ENCODE assay signal across 28 cellular contexts in genomic region chr6:12506211-12506610, GRCh38.
"Had no signal": no experiment of that assay in that cellular context is flagged by ENCODE, and none has a peak within 500 bp of the region (broad histone marks: within the 10 kb centered on the region; RNA-seq: fewer than 3 reads in every experiment).

No MANE protein-coding gene starts in this region.

- H3K27ac ChIP-seq: body of pancreas, cardiac muscle cell, colonic mucosa, esophagus muscularis mucosa, gastroesophageal sphincter, heart right ventricle had no signal

- FAIRE-seq: endometrium, endothelial cell of umbilical vein had no signal

- ATAC-seq: activated CD4-positive, alpha-beta T cell treated with anti-CD3 and anti-CD28 coated beads for 36 hours; activated T-cell treated with anti-CD3 and anti-CD28 coated beads, Interleukin-2, amount 50 U/mL, for 72 hours; body of pancreas; gastroesophageal sphincter; heart right ventricle had no signal

- DNase-seq: activated CD4-positive, alpha-beta memory T cell treated with anti-CD3 and anti-CD28 coated beads for 36 hours; activated CD4-positive, alpha-beta T cell treated with anti-CD3 and anti-CD28 coated beads for 36 hours; activated CD4-positive, alpha-beta T cell treated with anti-CD3 and anti-CD28 coated beads, Interleukin-2, amount 10 ng/mL, durations not matched to agents 24 days and 14 days; activated CD4-positive, CD25-positive, alpha-beta regulatory T cell; activated CD4-positive, CD25-positive, alpha-beta regulatory T cell treated with anti-CD3 and anti-CD28 coated beads, Interleukin-2, amount 50 U/mL, for 72 hours; activated CD8-positive, alpha-beta memory T cell treated with anti-CD3 and anti-CD28 coated beads, Interleukin-2, amount 50 U/mL, for 48 hours; activated gamma-delta T cell; activated naive CD4-positive, alpha-beta T cell treated with anti-CD3 and anti-CD28 coated beads, Interleukin-2, amount 50 U/mL, for 16 hours; activated naive CD4-positive, alpha-beta T cell treated with Interleukin-2 at 50 U/mL for 16 hours; activated T-cell treated with anti-CD3 and anti-CD28 coated beads for 4 hours; activated T-cell treated with anti-CD3 and anti-CD28 coated beads, Interleukin-2, amount 50 U/mL, for 24 hours; activated T-cell treated with anti-CD3 and anti-CD28 coated beads, Interleukin-2, amount 50 U/mL, for 72 hours; amygdala; aorta; body of pancreas; central memory CD4-positive, alpha-beta T cell; cerebellar nuclear complex; colonic mucosa; effector CD8-positive, alpha-beta T cell; erythroblast; foreskin melanocyte; heart right ventricle; T-helper 2 cell had no signal

- H3K27me3 ChIP-seq: body of pancreas, colonic mucosa, esophagus muscularis mucosa, gastroesophageal sphincter, heart right ventricle had no signal

- H3K9me3 ChIP-seq: body of pancreas, colonic mucosa, esophagus muscularis mucosa, gastroesophageal sphincter had no signal

- H3K36me3 ChIP-seq: cardiac muscle cell, colonic mucosa, esophagus muscularis mucosa, gastroesophageal sphincter, heart right ventricle had no signal

- H3K4me3 ChIP-seq: body of pancreas, cardiac muscle cell, colonic mucosa, esophagus muscularis mucosa, gastroesophageal sphincter, heart right ventricle had no signal

- H3K4me1 ChIP-seq: body of pancreas, colonic mucosa, heart right ventricle had no signal
